Comparison of ENCODE assay signal across 18 cellular contexts in genomic region chr14:71396050-71396677, GRCh38.
"Had no signal": no experiment of that assay in that cellular context is flagged by ENCODE, and none has a peak within 500 bp of the region (broad histone marks: within the 10 kb centered on the region; RNA-seq: fewer than 3 reads in every experiment).

No MANE protein-coding gene starts in this region.

- H3K4me3 Mint-ChIP-seq: activated CD4-positive, alpha-beta T cell treated with anti-CD3 and anti-CD28 coated beads, Interleukin-2, amount 10 ng/mL, durations not matched to agents 24 days and 14 days; activated naive CD4-positive, alpha-beta T cell treated with anti-CD3 and anti-CD28 coated beads, Interleukin-2, amount 10 ng/mL, durations not matched to agents 7 days and 5 days; activated T-helper 17 cell treated with anti-CD3 and anti-CD28 coated beads, Interleukin-2, amount 50 U/mL, for 72 hours; endodermal cell; T-helper 1 cell treated with Interleukin-12 subunit alpha and Interleukin-12 subunit beta and Interleukin-4 antibody, amounts not matched to agents 30 μg/mL and 1 μg/mL, for 36 hours; WTC11 had no signal

- H3K4me1 ChIP-seq: uterus had no signal

- ATAC-seq: activated T-helper 17 cell treated with anti-CD3 and anti-CD28 coated beads, Interleukin-2, amount 50 U/mL, for 72 hours; body of pancreas; pancreas; WTC11 had no signal

- H3K9me3 Mint-ChIP-seq: activated CD4-positive, alpha-beta T cell treated with anti-CD3 and anti-CD28 coated beads, Interleukin-2, amount 10 ng/mL, durations not matched to agents 24 days and 14 days; activated naive CD4-positive, alpha-beta T cell treated with anti-CD3 and anti-CD28 coated beads, Interleukin-2, amount 10 ng/mL, durations not matched to agents 7 days and 5 days; activated T-helper 17 cell treated with anti-CD3 and anti-CD28 coated beads, Interleukin-2, amount 50 U/mL, for 72 hours; endodermal cell; T-helper 1 cell treated with Interleukin-12 subunit alpha and Interleukin-12 subunit beta and Interleukin-4 antibody, amounts not matched to agents 30 μg/mL and 1 μg/mL, for 36 hours; WTC11 had no signal

- H3K9me3 ChIP-seq: body of pancreas, pancreas, thyroid gland, uterus had no signal

- H3K27ac Mint-ChIP-seq: activated CD4-positive, alpha-beta T cell treated with anti-CD3 and anti-CD28 coated beads, Interleukin-2, amount 10 ng/mL, durations not matched to agents 24 days and 14 days; activated naive CD4-positive, alpha-beta T cell treated with anti-CD3 and anti-CD28 coated beads, Interleukin-2, amount 10 ng/mL, durations not matched to agents 7 days and 5 days; endodermal cell; WTC11 had no signal

- H3K36me3 Mint-ChIP-seq: WTC11 had no signal

- H3K27me3 ChIP-seq: body of pancreas, pancreas, thyroid gland, uterus had no signal

- H3K36me3 ChIP-seq: pancreas, thyroid gland, uterus had no signal

- H3K27me3 Mint-ChIP-seq: activated CD4-positive, alpha-beta T cell treated with anti-CD3 and anti-CD28 coated beads, Interleukin-2, amount 10 ng/mL, durations not matched to agents 24 days and 14 days; activated naive CD4-positive, alpha-beta T cell treated with anti-CD3 and anti-CD28 coated beads, Interleukin-2, amount 10 ng/mL, durations not matched to agents 7 days and 5 days; activated T-helper 17 cell treated with anti-CD3 and anti-CD28 coated beads, Interleukin-2, amount 50 U/mL, for 72 hours had no signal

- H3K27ac ChIP-seq: body of pancreas, pancreas, thyroid gland, uterus had no signal

- H3K4me3 ChIP-seq: body of pancreas, lung, pancreas, thyroid gland, uterus had no signal

- DNase-seq: activated CD4-positive, alpha-beta T cell treated with anti-CD3 and anti-CD28 coated beads, Interleukin-2, amount 10 ng/mL, durations not matched to agents 24 days and 14 days; activated naive CD4-positive, alpha-beta T cell treated with anti-CD3 and anti-CD28 coated beads, Interleukin-2, amount 10 ng/mL, durations not matched to agents 7 days and 5 days; amniotic stem cell; body of pancreas; central memory CD4-positive, alpha-beta T cell; endodermal cell; erythroblast; hypothalamus; pancreas; retina; stimulated activated CD4-positive, alpha-beta T cell treated with anti-CD3 and anti-CD28 coated beads, Interleukin-15, amount 100 ng/mL, for 24 hours; stimulated activated CD4-positive, alpha-beta T cell treated with anti-CD3 and anti-CD28 coated beads, Interleukin-4, amount 100 ng/mL, for 24 hours; thyroid gland; uterus had no signal
